Comparison of ENCODE assay signal across 15 cellular contexts in genomic region chr9:132274861-132275260, GRCh38.
A peak's percentile ranks its signal among the peaks of the same experiment; 100 is the strongest.
DNase-seq lines count a peak whose midpoint lies in the region; ATAC-seq and TF ChIP-seq lines count a peak whose summit lies in the region.
"Had no signal": no experiment of that assay in that cellular context is flagged by ENCODE, and none has a peak within 500 bp of the region (broad histone marks: within the 10 kb centered on the region; RNA-seq: fewer than 3 reads in every experiment).

No MANE protein-coding gene starts in this region.

- H3K79me2 ChIP-seq in GM23248 (ENCODE audit: insufficient read depth): peaks cover 8% of the 10 kb centered on the region

- in situ Hi-C loops in GM23248 (cut with MboI): loop anchor here (25.0 kb wide), 1 partner anchor 663 kb away; no protein-coding TSS in a partner anchor

- H3F3A ChIP-seq in GM23248 (ENCODE audit: insufficient read depth): peaks cover 36% of the 10 kb centered on the region

- no peaks in the 10 kb centered on the region for H3K27me3 ChIP-seq in colonic mucosa
- no peaks in the 10 kb centered on the region for H3K27me3 ChIP-seq in GM23248 (replicated peaks; ENCODE audit: insufficient read depth)

- no peak overlapping the region for H3K4me3 ChIP-seq in LNCaP clone FGC (ENCODE audit: low read depth, low read length)
- no peak overlapping the region for H3K4me3 ChIP-seq in colonic mucosa
- H3K4me3 ChIP-seq in GM23248: no peak overlapping the region
- H3K4me3 ChIP-seq: GM12878 had no signal

- H3K9ac ChIP-seq in colonic mucosa (ENCODE audit: low read depth in 2 of 2, low read length in 2 of 2) (no peak overlapping the region), GM23248 (no peak overlapping the region)

- peaks cover 19% of the 10 kb centered on the region for H3K36me3 ChIP-seq in colonic mucosa
- H3K36me3 ChIP-seq in GM23248 (ENCODE audit: low read depth): peaks cover 93% of the 10 kb centered on the region

- 27 to 44% methylated on average over 2 of the region's 2 CpGs for WGBS in GM23248 (ENCODE audit: low coverage in 1 of 2, low lambda C conversion rate in 2 of 2, missing lambda C conversion rate in 2 of 2), 2 experiments

- H4K20me1 ChIP-seq in GM23248 (ENCODE audit: insufficient read depth): no peaks in the 10 kb centered on the region

- intact Hi-C loops in colonic mucosa (cut with DNase I): loop anchor here (10.0 kb wide), 1 partner anchor 110 kb away; no protein-coding TSS in a partner anchor

- DNase-seq in activated T-cell treated with anti-CD3 and anti-CD28 coated beads, Interleukin-2, amount 50 U/mL, for 72 hours: no peak
- DNase-seq in activated T-cell treated with anti-CD3 and anti-CD28 coated beads for 4 hours (no peak), LNCaP clone FGC (ENCODE audit: low read depth) (peak; percentile 71), colonic mucosa (no peak), GM23248 (no peak), middle frontal gyrus (ENCODE audit: extremely low spot score, low spot score) (no peak)
- DNase-seq in activated naive CD8-positive, alpha-beta T cell treated with anti-CD3 and anti-CD28 coated beads, Interleukin-2, amount 50 U/mL, for 24 hours: no peak
- no peak for DNase-seq in stimulated activated effector memory CD8-positive, alpha-beta T cell treated with anti-CD3 and anti-CD28 coated beads, Interleukin-12 subunit alpha, Interleukin-12 subunit beta, amount 100 ng/mL, for 72 hours (ENCODE audit: low spot score in 2 of 2)
- DNase-seq: ACHN; C1 segment of cervical spinal cord; CD4-positive, alpha-beta T cell; DMS79 had no signal

- H3K9me2 ChIP-seq in GM23248 (ENCODE audit: insufficient read depth): no peaks in the 10 kb centered on the region

- no peaks in the 10 kb centered on the region for H3K4me1 ChIP-seq in colonic mucosa
- no peaks in the 10 kb centered on the region for H3K4me1 ChIP-seq in GM23248 (ENCODE audit: insufficient read depth)

- no peak overlapping the region for H2AFZ ChIP-seq in GM23248

- peak overlapping the region; percentile 63 for H3K27ac Mint-ChIP-seq in activated T-cell treated with anti-CD3 and anti-CD28 coated beads, Interleukin-2, amount 50 U/mL, for 72 hours
- H3K27ac Mint-ChIP-seq in activated naive CD8-positive, alpha-beta T cell treated with anti-CD3 and anti-CD28 coated beads, Interleukin-2, amount 50 U/mL, for 24 hours: peak overlapping the region; percentile 36
- H3K27ac Mint-ChIP-seq in stimulated activated effector memory CD8-positive, alpha-beta T cell treated with anti-CD3 and anti-CD28 coated beads, Interleukin-12 subunit alpha, Interleukin-12 subunit beta, amount 100 ng/mL, for 72 hours: peak overlapping the region; percentile 26
- H3K27ac Mint-ChIP-seq: B cell; CD4-positive, alpha-beta T cell had no signal

- no peak overlapping the region for H3K4me2 ChIP-seq in GM23248 (ENCODE audit: unreplicated experiment)

- H3K27me3 Mint-ChIP-seq in activated T-cell treated with anti-CD3 and anti-CD28 coated beads, Interleukin-2, amount 50 U/mL, for 72 hours (ENCODE audit: low read depth): no peaks in the 10 kb centered on the region
- no peaks in the 10 kb centered on the region for H3K27me3 Mint-ChIP-seq in activated naive CD8-positive, alpha-beta T cell treated with anti-CD3 and anti-CD28 coated beads, Interleukin-2, amount 50 U/mL, for 24 hours
- H3K27me3 Mint-ChIP-seq: B cell; CD4-positive, alpha-beta T cell had no signal

- no peak overlapping the region for H3K4me3 Mint-ChIP-seq in activated T-cell treated with anti-CD3 and anti-CD28 coated beads, Interleukin-2, amount 50 U/mL, for 72 hours
- H3K4me3 Mint-ChIP-seq in activated naive CD8-positive, alpha-beta T cell treated with anti-CD3 and anti-CD28 coated beads, Interleukin-2, amount 50 U/mL, for 24 hours: no peak overlapping the region
- H3K4me3 Mint-ChIP-seq in stimulated activated effector memory CD8-positive, alpha-beta T cell treated with anti-CD3 and anti-CD28 coated beads, Interleukin-12 subunit alpha, Interleukin-12 subunit beta, amount 100 ng/mL, for 72 hours: no peak overlapping the region
- H3K4me3 Mint-ChIP-seq: B cell; CD4-positive, alpha-beta T cell had no signal

- H3K9me3 Mint-ChIP-seq in activated T-cell treated with anti-CD3 and anti-CD28 coated beads, Interleukin-2, amount 50 U/mL, for 72 hours: no peaks in the 10 kb centered on the region
- peaks cover 5% of the 10 kb centered on the region for H3K9me3 Mint-ChIP-seq in activated naive CD8-positive, alpha-beta T cell treated with anti-CD3 and anti-CD28 coated beads, Interleukin-2, amount 50 U/mL, for 24 hours
- H3K9me3 Mint-ChIP-seq in stimulated activated effector memory CD8-positive, alpha-beta T cell treated with anti-CD3 and anti-CD28 coated beads, Interleukin-12 subunit alpha, Interleukin-12 subunit beta, amount 100 ng/mL, for 72 hours: no peaks in the 10 kb centered on the region
- H3K9me3 Mint-ChIP-seq: CD4-positive, alpha-beta T cell had no signal

- ATAC-seq in activated T-cell treated with anti-CD3 and anti-CD28 coated beads, Interleukin-2, amount 50 U/mL, for 72 hours (replicated peaks in 1 of 2): no peak
- no peak for ATAC-seq in activated naive CD8-positive, alpha-beta T cell treated with anti-CD3 and anti-CD28 coated beads, Interleukin-2, amount 50 U/mL, for 24 hours
- ATAC-seq in stimulated activated effector memory CD8-positive, alpha-beta T cell treated with anti-CD3 and anti-CD28 coated beads, Interleukin-12 subunit alpha, Interleukin-12 subunit beta, amount 100 ng/mL, for 72 hours: no peak
- ATAC-seq: GM12878, HCT116 had no signal

- H3K9me3 ChIP-seq in colonic mucosa: no peaks in the 10 kb centered on the region
- no peaks in the 10 kb centered on the region for H3K9me3 ChIP-seq in GM23248 (ENCODE audit: low read depth)

- H3K36me3 Mint-ChIP-seq in activated T-cell treated with anti-CD3 and anti-CD28 coated beads, Interleukin-2, amount 50 U/mL, for 72 hours (ENCODE audit: insufficient read depth in 2 of 2): peaks cover 10 to 59% of the 10 kb centered on the region in 2 donors
- H3K36me3 Mint-ChIP-seq in activated naive CD8-positive, alpha-beta T cell treated with anti-CD3 and anti-CD28 coated beads, Interleukin-2, amount 50 U/mL, for 24 hours (ENCODE audit: low read depth): peaks cover 75% of the 10 kb centered on the region
- H3K36me3 Mint-ChIP-seq in stimulated activated effector memory CD8-positive, alpha-beta T cell treated with anti-CD3 and anti-CD28 coated beads, Interleukin-12 subunit alpha, Interleukin-12 subunit beta, amount 100 ng/mL, for 72 hours: peaks cover 99% of the 10 kb centered on the region

- peaks cover 6% of the 10 kb centered on the region for H3K4me1 Mint-ChIP-seq in activated T-cell treated with anti-CD3 and anti-CD28 coated beads, Interleukin-2, amount 50 U/mL, for 72 hours (ENCODE audit: low read depth)
- H3K4me1 Mint-ChIP-seq in activated naive CD8-positive, alpha-beta T cell treated with anti-CD3 and anti-CD28 coated beads, Interleukin-2, amount 50 U/mL, for 24 hours: no peaks in the 10 kb centered on the region
- peaks cover 6% of the 10 kb centered on the region for H3K4me1 Mint-ChIP-seq in stimulated activated effector memory CD8-positive, alpha-beta T cell treated with anti-CD3 and anti-CD28 coated beads, Interleukin-12 subunit alpha, Interleukin-12 subunit beta, amount 100 ng/mL, for 72 hours
- H3K4me1 Mint-ChIP-seq: B cell had no signal

- no peak for TF ChIP-seq CTCF in LNCaP clone FGC (IDR thresholded peaks at IDR 0.05; ENCODE audit: control insufficient read depth, extremely low read depth, insufficient read depth)
- no peak for TF ChIP-seq CTCF in colonic mucosa (IDR thresholded peaks at IDR 0.05)

- H3K27ac ChIP-seq in colonic mucosa (no peak overlapping the region), GM23248 (no peak overlapping the region)
